ENCODE assay signal across 17 cellular contexts in genomic region chr17:61678339-61678738, GRCh38.
"Had no signal": no experiment of that assay in that cellular context is flagged by ENCODE, and none has a peak within 500 bp of the region (broad histone marks: within the 10 kb centered on the region; RNA-seq: fewer than 3 reads in every experiment).

No MANE protein-coding gene starts in this region.

- H3K9me3 Mint-ChIP-seq: activated naive CD4-positive, alpha-beta T cell treated with anti-CD3 and anti-CD28 coated beads, Interleukin-2, amount 50 U/mL, for 24 hours; activated T-cell treated with anti-CD3 and anti-CD28 coated beads, Interleukin-2, amount 50 U/mL, for 4 hours had no signal

- H3K4me3 ChIP-seq: coronary artery, hepatocyte, pancreas, stomach, thyroid gland had no signal

- H3K9me3 ChIP-seq: pancreas, stomach, thyroid gland had no signal

- H3K27me3 Mint-ChIP-seq: activated B cell treated with CpG ODN at 0.5 μM for 24 hours had no signal

- H3K27ac ChIP-seq: coronary artery, hepatocyte, pancreas, stomach, thyroid gland had no signal

- H3K36me3 ChIP-seq: pancreas, stomach, thyroid gland had no signal

- DNase-seq: activated B cell treated with CpG ODN at 0.5 μM for 24 hours; activated CD4-positive, alpha-beta T cell treated with anti-CD3 and anti-CD28 coated beads for 48 hours; activated CD8-positive, alpha-beta T cell treated with anti-CD3 and anti-CD28 coated beads for 36 hours; activated effector memory CD4-positive, alpha-beta T cell treated with Interleukin-2 at 50 U/mL for 16 hours; activated T-cell treated with anti-CD3 and anti-CD28 coated beads, Interleukin-2, amount 50 U/mL, for 4 hours; central memory CD4-positive, alpha-beta T cell; naive B cell; pancreas; stimulated activated CD4-positive, alpha-beta T cell treated with anti-CD3 and anti-CD28 coated beads, Interleukin-12 subunit alpha, Interleukin-12 subunit beta, amount 100 ng/mL, for 4 hours; stimulated activated CD4-positive, alpha-beta T cell treated with anti-CD3 and anti-CD28 coated beads, Interleukin-2, amount 100 ng/mL, for 24 hours; stomach; thyroid gland had no signal

- H3K4me1 Mint-ChIP-seq: activated B cell treated with CpG ODN at 0.5 μM for 24 hours; activated naive CD4-positive, alpha-beta T cell treated with anti-CD3 and anti-CD28 coated beads, Interleukin-2, amount 50 U/mL, for 24 hours; naive B cell had no signal

- ATAC-seq: activated CD8-positive, alpha-beta T cell treated with anti-CD3 and anti-CD28 coated beads for 36 hours; activated T-cell treated with anti-CD3 and anti-CD28 coated beads, Interleukin-2, amount 50 U/mL, for 4 hours; esophagus mucosa; left lobe of liver; pancreas had no signal

- H3K36me3 Mint-ChIP-seq: activated naive CD4-positive, alpha-beta T cell treated with anti-CD3 and anti-CD28 coated beads, Interleukin-2, amount 50 U/mL, for 24 hours had no signal

- H3K27ac Mint-ChIP-seq: activated B cell treated with CpG ODN at 0.5 μM for 24 hours; activated CD8-positive, alpha-beta T cell treated with anti-CD3 and anti-CD28 coated beads for 36 hours; activated naive CD4-positive, alpha-beta T cell treated with anti-CD3 and anti-CD28 coated beads, Interleukin-2, amount 50 U/mL, for 24 hours had no signal

- H3K27me3 ChIP-seq: hepatocyte, pancreas, stomach, thyroid gland had no signal

- H3K4me1 ChIP-seq: pancreas, stomach, thyroid gland had no signal

- H3K4me3 Mint-ChIP-seq: activated B cell treated with CpG ODN at 0.5 μM for 24 hours; activated CD8-positive, alpha-beta T cell treated with anti-CD3 and anti-CD28 coated beads for 36 hours; activated naive CD4-positive, alpha-beta T cell treated with anti-CD3 and anti-CD28 coated beads, Interleukin-2, amount 50 U/mL, for 24 hours; activated T-cell treated with anti-CD3 and anti-CD28 coated beads, Interleukin-2, amount 50 U/mL, for 4 hours; naive B cell had no signal
